Comparison of ENCODE assay signal across 11 cellular contexts in the genomic region with DNA sequence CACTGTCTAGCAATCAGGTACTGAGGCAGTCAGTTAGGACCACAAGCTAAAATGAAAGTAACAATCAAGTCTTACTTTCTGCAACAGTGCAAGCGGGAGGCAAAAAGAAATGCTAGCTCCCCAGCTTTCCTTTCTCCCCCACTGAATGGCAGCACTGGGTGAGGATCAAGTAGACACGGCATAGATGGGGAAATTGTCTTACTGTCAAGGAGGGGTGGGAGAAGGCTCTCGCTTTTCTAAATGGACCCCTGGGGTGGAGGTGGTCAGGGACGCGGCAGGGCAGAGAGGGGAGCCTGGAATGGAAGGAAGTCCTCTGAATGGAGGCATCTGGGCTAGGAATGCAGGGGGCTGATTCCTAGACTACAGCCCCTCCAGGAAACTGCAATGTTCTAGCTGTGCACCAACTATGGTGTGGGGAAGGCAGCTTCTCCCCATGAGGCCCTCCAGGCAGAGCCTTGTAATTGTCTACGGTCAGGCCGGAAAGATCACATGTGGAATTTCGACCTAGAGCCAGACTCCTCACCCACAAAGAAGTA. TPM values are rescaled to one million over a fixed set of nuclear protein-coding genes. Genes with fewer than 3 reads are reported as not detected.
DNase-seq lines count a peak whose midpoint lies in the region; ATAC-seq, FAIRE-seq and TF ChIP-seq lines count a peak whose summit lies in the region.
"Had no signal": no experiment of that assay in that cellular context is flagged by ENCODE, and none has a peak within 500 bp of the region (broad histone marks: within the 10 kb centered on the region; RNA-seq: fewer than 3 reads in every experiment).

No MANE protein-coding gene starts in this region.

- peak overlapping the region; percentile 51 for H2AFZ ChIP-seq in keratinocyte (ENCODE audit: control insufficient read depth, low read length)

- peaks cover 0 to 20% (median 2%) of the 10 kb centered on the region in 12 donors for H3K4me1 ChIP-seq in heart left ventricle
- H3K4me1 ChIP-seq in keratinocyte (ENCODE audit: control insufficient read depth, extremely low read depth, insufficient read depth, low read length), result peaks cover 41% of the 10 kb centered on the region
- H3K4me1 ChIP-seq in vagina, result peaks cover 26% of the 10 kb centered on the region

- no peaks in the 10 kb centered on the region for H3K36me3 ChIP-seq in heart left ventricle
- H3K36me3 ChIP-seq in keratinocyte (ENCODE audit: control insufficient read depth in 2 of 2, extremely low read depth in 1 of 2, insufficient read depth in 2 of 2, low read length in 2 of 2), result peaks cover 2 to 4% of the 10 kb centered on the region in 2 experiments
- H3K36me3 ChIP-seq in vagina, result no peaks in the 10 kb centered on the region
- H3K36me3 ChIP-seq: heart right ventricle had no signal

- no peaks in the 10 kb centered on the region for H3K9me1 ChIP-seq in keratinocyte (ENCODE audit: control insufficient read depth, extremely low read depth, insufficient read depth, low read length)

- peak in 2 of 4 donors; percentile 34 to 38 for ATAC-seq in heart left ventricle
- ATAC-seq in GM18517 (IDR thresholded peaks at IDR 0.05; ENCODE audit: unreplicated experiment), result no peak
- ATAC-seq in GM21515 (IDR thresholded peaks at IDR 0.05; ENCODE audit: unreplicated experiment), result no peak

- no peak overlapping the region for H3K27ac ChIP-seq in heart left ventricle
- peak overlapping the region; percentile 82 for H3K27ac ChIP-seq in keratinocyte (ENCODE audit: control insufficient read depth, insufficient read depth, low read length)
- peak overlapping the region; percentile 30 for H3K27ac ChIP-seq in vagina
- H3K27ac ChIP-seq: heart right ventricle, HL-60 had no signal

- peak; percentile 63 for FAIRE-seq in keratinocyte (lab: Jason Lieb, UNC)

- 74 to 79% (median 75%) methylated on average over 8 of the region's 8 CpGs for WGBS in heart left ventricle, 4 donors

- TF ChIP-seq POLR2A in heart left ventricle (IDR thresholded peaks at IDR 0.05) (no peak), vagina (IDR thresholded peaks at IDR 0.05) (no peak)

- H3K79me2 ChIP-seq in keratinocyte (ENCODE audit: control insufficient read depth, insufficient read depth, low read length), result peaks cover 72% of the 10 kb centered on the region

- H4K20me1 ChIP-seq in keratinocyte (ENCODE audit: control insufficient read depth, extremely low read depth, insufficient read depth, low read length), result no peaks in the 10 kb centered on the region

- dilution Hi-C loops in keratinocyte (cut with MboI; ENCODE audit: extremely low pct_ligation_motif_present, low sequenced_read_pairs), result no loop called here

- H3K27me3 ChIP-seq in heart left ventricle (no peaks in the 10 kb centered on the region), keratinocyte (ENCODE audit: control insufficient read depth, extremely low read depth, insufficient read depth, low read length) (no peaks in the 10 kb centered on the region), vagina (no peaks in the 10 kb centered on the region)
- H3K27me3 ChIP-seq: heart right ventricle had no signal

- H3K9me3 ChIP-seq in heart left ventricle, result no peaks in the 10 kb centered on the region
- no peaks in the 10 kb centered on the region for H3K9me3 ChIP-seq in keratinocyte (ENCODE audit: control insufficient read depth, low read depth, low read length)
- H3K9me3 ChIP-seq in vagina, result no peaks in the 10 kb centered on the region
- H3K9me3 ChIP-seq: heart right ventricle had no signal

- H3K4me3 ChIP-seq in heart left ventricle, result peak overlapping the region in 9 of 12 donors; percentile 14 to 38 (median 29)
- H3K4me3 ChIP-seq in keratinocyte (ENCODE audit: control insufficient read depth in 2 of 3, extremely low read depth in 1 of 3, insufficient read depth in 2 of 3, low read depth in 1 of 3, low read length in 3 of 3), result peak overlapping the region; percentile 21 to 67 (median 67)
- H3K4me3 ChIP-seq in vagina, result peak overlapping the region in 1 of 2 donors; percentile 20

- intact Hi-C loops in heart left ventricle (cut with DNase I), result no loop called here
- intact Hi-C loops in cardiac septum (cut with DNase I), result no loop called here
- intact Hi-C loops in vagina (cut with DNase I), result no loop called here

- no peak for DNase-seq in heart left ventricle
- DNase-seq in cardiac septum (ENCODE audit: low spot score), result no peak
- peak; percentile 13 for DNase-seq in astrocyte of the hippocampus (ENCODE audit: low read depth, low spot score)
- DNase-seq in keratinocyte (ENCODE audit: low read depth, low spot score), result no peak
- no peak for DNase-seq in vagina (ENCODE audit: extremely low spot score in 2 of 2)
- no peak for DNase-seq in KG1 (lab: John Stamatoyannopoulos, UW)
- DNase-seq: C1 segment of cervical spinal cord, heart right ventricle had no signal

- peak overlapping the region; percentile 87 for H3K4me2 ChIP-seq in keratinocyte (ENCODE audit: control insufficient read depth, extremely low read depth, insufficient read depth, low read depth, low read length)

- H3K9ac ChIP-seq in keratinocyte (ENCODE audit: control insufficient read depth, extremely low read depth, insufficient read depth, low read length), result peak overlapping the region; percentile 70

- no peak for TF ChIP-seq CTCF in heart left ventricle (IDR thresholded peaks at IDR 0.05)
- TF ChIP-seq CTCF in keratinocyte (optimal IDR thresholded peaks at IDR 0.05 in 1 of 3, IDR thresholded peaks at IDR 0.05 in 1 of 3, conservative IDR thresholded peaks at IDR 0.05 in 1 of 3; ENCODE audit: extremely low read depth in 1 of 3, insufficient read depth in 2 of 3, low read length in 3 of 3), result no peak
- no peak for TF ChIP-seq CTCF in vagina (IDR thresholded peaks at IDR 0.05)

RNA-seq across cellular contexts. Expression of a gene that starts 24.3 kb away (rescaled TPM):
- 10 to 100 TPM in 5 of 9 donors, 1 to 10 TPM in 4; 7.4 to 18.5 (median 11.2) TPM for total RNA-seq in heart left ventricle
- polyA plus RNA-seq in heart left ventricle, result 1 to 10 TPM; 4.2 to 5.1 TPM
- 10.5 TPM for total RNA-seq in cardiac septum
- 43.7 to 81.2 TPM (median 44.5 TPM) in 3 replicates for polyA plus RNA-seq in keratinocyte
- 65.7 TPM for polyA plus RNA-seq in keratinocyte (2011; ENCODE audit: low read depth)
- 38.5 and 81.6 TPM in 2 replicates for polyA plus RNA-seq in keratinocyte (2011; cell fraction: cytosol; rRNA removed)
- polyA plus RNA-seq in keratinocyte (2011; cell fraction: nucleus; rRNA removed), result 47.4 and 66.0 TPM in 2 replicates
- 29.8 and 39.9 TPM in 2 replicates for polyA plus RNA-seq in keratinocyte (2012; ENCODE audit: low replicate concordance)
- polyA minus RNA-seq in keratinocyte, result 17.9 to 54.3 TPM (median 30.3 TPM) in 3 replicates
- polyA minus RNA-seq in keratinocyte (2011; cell fraction: cytosol; rRNA and poly(A)+ RNA removed), result 27.4 TPM
- polyA minus RNA-seq in keratinocyte (2011; cell fraction: nucleus; rRNA and poly(A)+ RNA removed), result 29.4 and 67.4 TPM in 2 replicates
- total RNA-seq in vagina, result 27.7 TPM

RNA-seq across cellular contexts. Expression of a gene that starts 24.5 kb away (rescaled TPM):
- total RNA-seq in heart left ventricle (10 to 100 TPM in 1 of 9 donors, 1 to 10 TPM in 8; 5.9 to 16.7 (median 8.4) TPM), cardiac septum (12.4 TPM), vagina (19.6 TPM)
- polyA plus RNA-seq in heart left ventricle (1 to 10 TPM; 2.2 to 3.8 TPM), keratinocyte (11.8 to 22.9 TPM (median 16.6 TPM) in 3 replicates)
- polyA plus RNA-seq in keratinocyte (2011; ENCODE audit: low read depth), result 2.2 TPM
- 9.6 and 19.1 TPM in 2 replicates for polyA plus RNA-seq in keratinocyte (2011; cell fraction: cytosol; rRNA removed)
- polyA plus RNA-seq in keratinocyte (2011; cell fraction: nucleus; rRNA removed), result 19.5 and 25.4 TPM in 2 replicates
- 8.5 and 11.8 TPM in 2 replicates for polyA plus RNA-seq in keratinocyte (2012; ENCODE audit: low replicate concordance)
- polyA minus RNA-seq in keratinocyte, result 12.5 to 38.5 TPM (median 21.1 TPM) in 3 replicates
- polyA minus RNA-seq in keratinocyte (2011; cell fraction: cytosol; rRNA and poly(A)+ RNA removed), result 13.6 TPM
- 20.5 and 32.6 TPM in 2 replicates for polyA minus RNA-seq in keratinocyte (2011; cell fraction: nucleus; rRNA and poly(A)+ RNA removed)

Comparison
In these comparisons a context has a peak if more than half of its experiments do, and no peak if none do; other contexts are left out.
1. H3K27ac ChIP-seq: peak in keratinocyte (single experiment) and vagina (single experiment); none in heart left ventricle (0 of 12).